ENCODE assay signal across 8 cellular contexts in genomic region chr1:237386362-237387143, GRCh38.
A peak's percentile ranks its signal among the peaks of the same experiment; 100 is the strongest.
DNase-seq lines count a peak whose midpoint lies in the region; ATAC-seq and TF ChIP-seq lines count a peak whose summit lies in the region.

No MANE protein-coding gene starts in this region.

- H3K9me3 Mint-ChIP-seq in activated T-helper 1 cell treated with anti-CD3 and anti-CD28 coated beads, Interleukin-12 subunit alpha, Interleukin-12 subunit beta, Interleukin-2, Interleukin-4 antibody, amounts not matched to agents 30 ng/mL and 10 ng/mL and 1 ng/mL, durations not matched to agents 14 hours and 24 hours and 36 hours: no peaks in the 10 kb centered on the region

- DNase-seq in left ventricle myocardium inferior (no peak), left ventricle myocardium superior (no peak), NCI-H2081 treated with DMSO at 0.1 percent for 48 hours (lab: John Stamatoyannopoulos, UW) (peak; percentile 10), choroid plexus epithelial cell (ENCODE audit: low read depth) (peak; percentile 61), osteoblast (ENCODE audit: insufficient read length, low spot score, missing footprints) (no peak)
- DNase-seq in activated T-helper 1 cell treated with anti-CD3 and anti-CD28 coated beads, Interleukin-12 subunit alpha, Interleukin-12 subunit beta, Interleukin-2, Interleukin-4 antibody, amounts not matched to agents 30 ng/mL and 10 ng/mL and 1 ng/mL, durations not matched to agents 14 hours and 24 hours and 36 hours (ENCODE audit: low spot score): no peak

- no peak overlapping the region for H2AFZ ChIP-seq in osteoblast (ENCODE audit: low read length)

- H3K4me1 Mint-ChIP-seq in activated T-helper 1 cell treated with anti-CD3 and anti-CD28 coated beads, Interleukin-12 subunit alpha, Interleukin-12 subunit beta, Interleukin-2, Interleukin-4 antibody, amounts not matched to agents 30 ng/mL and 10 ng/mL and 1 ng/mL, durations not matched to agents 14 hours and 24 hours and 36 hours (ENCODE audit: low read depth): no peaks in the 10 kb centered on the region

- H3K9me3 ChIP-seq in left ventricle myocardium inferior (replicated peaks): no peaks in the 10 kb centered on the region
- no peaks in the 10 kb centered on the region for H3K9me3 ChIP-seq in osteoblast (ENCODE audit: low read depth, low read length)

- ATAC-seq in left ventricle myocardium superior (no peak), HG03108 (IDR thresholded peaks at IDR 0.05; ENCODE audit: unreplicated experiment) (no peak), HG02884 (IDR thresholded peaks at IDR 0.05; ENCODE audit: unreplicated experiment) (no peak)

- no peaks in the 10 kb centered on the region for H3K36me3 Mint-ChIP-seq in activated T-helper 1 cell treated with anti-CD3 and anti-CD28 coated beads, Interleukin-12 subunit alpha, Interleukin-12 subunit beta, Interleukin-2, Interleukin-4 antibody, amounts not matched to agents 30 ng/mL and 10 ng/mL and 1 ng/mL, durations not matched to agents 14 hours and 24 hours and 36 hours (ENCODE audit: low read depth)

- intact Hi-C loops in left ventricle myocardium inferior (cut with micrococcal nuclease) (no loop called here), left ventricle myocardium superior (cut with micrococcal nuclease) (no loop called here)
- intact Hi-C loops in activated T-helper 1 cell treated with anti-CD3 and anti-CD28 coated beads, Interleukin-12 subunit alpha, Interleukin-12 subunit beta, Interleukin-2, Interleukin-4 antibody, amounts not matched to agents 30 ng/mL and 10 ng/mL and 1 ng/mL, durations not matched to agents 14 hours and 24 hours and 36 hours (cut with micrococcal nuclease): loop anchor here (2.0 to 5.0 kb wide), 2 partner anchors 779 to 1284 kb away; no protein-coding TSS in a partner anchor

- H3K4me1 ChIP-seq in left ventricle myocardium inferior (peaks cover 40% of the 10 kb centered on the region), osteoblast (ENCODE audit: insufficient read depth, low read length) (no peaks in the 10 kb centered on the region)

- H3K4me3 ChIP-seq in left ventricle myocardium inferior: no peak overlapping the region
- H3K4me3 ChIP-seq in choroid plexus epithelial cell (ENCODE audit: low read depth, low read length): no peak overlapping the region
- H3K4me3 ChIP-seq in osteoblast (ENCODE audit: insufficient read depth, low read length): no peak overlapping the region

- TF ChIP-seq CTCF in left ventricle myocardium inferior (IDR thresholded peaks at IDR 0.05; ENCODE audit: borderline replicate concordance): peak; percentile 67
- TF ChIP-seq CTCF in choroid plexus epithelial cell (conservative IDR thresholded peaks at IDR 0.05; ENCODE audit: low read depth, low read length): peak; percentile 72
- peak; percentile 57 for TF ChIP-seq CTCF in osteoblast (IDR thresholded peaks at IDR 0.05; ENCODE audit: extremely low read depth, low read depth, low read length)

- H3K27ac ChIP-seq in left ventricle myocardium inferior (replicated peaks): peak overlapping the region; percentile 32
- H3K27ac ChIP-seq in osteoblast (ENCODE audit: low read depth, low read length): no peak overlapping the region

- H3K27me3 ChIP-seq in left ventricle myocardium inferior (ENCODE audit: low read depth) (no peaks in the 10 kb centered on the region), osteoblast (ENCODE audit: insufficient read depth, low read length) (no peaks in the 10 kb centered on the region)

- H4K20me1 ChIP-seq in osteoblast (ENCODE audit: insufficient read depth, low read length): no peaks in the 10 kb centered on the region

- no peak overlapping the region for H3K27ac Mint-ChIP-seq in activated T-helper 1 cell treated with anti-CD3 and anti-CD28 coated beads, Interleukin-12 subunit alpha, Interleukin-12 subunit beta, Interleukin-2, Interleukin-4 antibody, amounts not matched to agents 30 ng/mL and 10 ng/mL and 1 ng/mL, durations not matched to agents 14 hours and 24 hours and 36 hours

- H3K4me3 Mint-ChIP-seq in activated T-helper 1 cell treated with anti-CD3 and anti-CD28 coated beads, Interleukin-12 subunit alpha, Interleukin-12 subunit beta, Interleukin-2, Interleukin-4 antibody, amounts not matched to agents 30 ng/mL and 10 ng/mL and 1 ng/mL, durations not matched to agents 14 hours and 24 hours and 36 hours: no peak overlapping the region

- H3K79me2 ChIP-seq in osteoblast (ENCODE audit: insufficient read depth, low read length): no peaks in the 10 kb centered on the region

- H3K4me2 ChIP-seq in osteoblast (ENCODE audit: insufficient read depth, low read length): no peak overlapping the region

- H3K36me3 ChIP-seq in left ventricle myocardium inferior (peaks cover 26% of the 10 kb centered on the region), osteoblast (ENCODE audit: insufficient read depth, low read length) (no peaks in the 10 kb centered on the region)

- H3K27me3 Mint-ChIP-seq in activated T-helper 1 cell treated with anti-CD3 and anti-CD28 coated beads, Interleukin-12 subunit alpha, Interleukin-12 subunit beta, Interleukin-2, Interleukin-4 antibody, amounts not matched to agents 30 ng/mL and 10 ng/mL and 1 ng/mL, durations not matched to agents 14 hours and 24 hours and 36 hours (ENCODE audit: insufficient read depth): no peaks in the 10 kb centered on the region

Comparison
In these comparisons a context has a peak if more than half of its experiments do, and no peak if none do; other contexts are left out.
1. DNase-seq: peak in NCI-H2081 treated with DMSO at 0.1 percent for 48 hours (single experiment) and choroid plexus epithelial cell (single experiment); none in left ventricle myocardium inferior (single experiment), left ventricle myocardium superior (single experiment), osteoblast (single experiment) and activated T-helper 1 cell treated with anti-CD3 and anti-CD28 coated beads, Interleukin-12 subunit alpha, Interleukin-12 subunit beta, Interleukin-2, Interleukin-4 antibody, amounts not matched to agents 30 ng/mL and 10 ng/mL and 1 ng/mL, durations not matched to agents 14 hours and 24 hours and 36 hours (single experiment).
2. Peak in every context shown above with its lines, with median percentiles within 50 percentile points of each other: CTCF ChIP-seq.